29 cellular contexts compared by ENCODE assay signal in genomic region chr5:171426680-171427079, GRCh38. TPM values are rescaled to one million over a fixed set of nuclear protein-coding genes. Genes with fewer than 3 reads are reported as not detected.
"Had no signal": no experiment of that assay in that cellular context is flagged by ENCODE, and none has a peak within 500 bp of the region (broad histone marks: within the 10 kb centered on the region; RNA-seq: fewer than 3 reads in every experiment).

No MANE protein-coding gene starts in this region.

- H3K36me3 ChIP-seq: ascending aorta had no signal

- ATAC-seq: activated CD8-positive, alpha-beta T cell treated with anti-CD3 and anti-CD28 coated beads for 36 hours; activated naive CD8-positive, alpha-beta T cell treated with anti-CD3 and anti-CD28 coated beads, Interleukin-2, amount 50 U/mL, for 24 hours; activated T-cell treated with anti-CD3 and anti-CD28 coated beads, Interleukin-2, amount 50 U/mL, for 4 hours; activated T-cell treated with anti-CD3 and anti-CD28 coated beads, Interleukin-2, amount 50 U/mL, for 72 hours; activated T-helper 17 cell treated with anti-CD3 and anti-CD28 coated beads, Interleukin-2, amount 50 U/mL, for 72 hours had no signal

- H3K27ac ChIP-seq: ascending aorta, cardiac muscle cell, VCaP had no signal

- H3K4me1 ChIP-seq: ascending aorta had no signal

- H3K27me3 ChIP-seq: ascending aorta, cardiac muscle cell had no signal

- DNase-seq: activated B cell treated with CpG ODN at 0.5 μM for 24 hours; activated CD4-positive, alpha-beta memory T cell treated with anti-CD3 and anti-CD28 coated beads for 36 hours; activated CD4-positive, alpha-beta T cell treated with anti-CD3 and anti-CD28 coated beads for 4 hours; activated CD4-positive, alpha-beta T cell treated with anti-CD3 and anti-CD28 coated beads, Interleukin-2, amount 10 ng/mL, durations not matched to agents 24 days and 14 days; activated CD4-positive, alpha-beta T cell treated with anti-CD3 and anti-CD28 coated beads, Interleukin-2, amount 50 U/mL, for 1 hour; activated CD4-positive, alpha-beta T cell treated with anti-CD3 and anti-CD28 coated beads, Interleukin-2, amount 50 U/mL, for 4 hours; activated CD4-positive, CD25-positive, alpha-beta regulatory T cell treated with anti-CD3 and anti-CD28 coated beads, Interleukin-2, amount 50 U/mL, for 72 hours; activated CD8-positive, alpha-beta memory T cell treated with anti-CD3 and anti-CD28 coated beads, Interleukin-2, amount 50 U/mL, for 4 hours; activated CD8-positive, alpha-beta T cell treated with anti-CD3 and anti-CD28 coated beads for 36 hours; activated gamma-delta T cell; activated naive CD4-positive, alpha-beta T cell treated with anti-CD3 and anti-CD28 coated beads, Interleukin-2, amount 10 ng/mL, durations not matched to agents 7 days and 5 days; activated naive CD4-positive, alpha-beta T cell treated with Interleukin-2 at 50 U/mL for 16 hours; activated naive CD8-positive, alpha-beta T cell treated with anti-CD3 and anti-CD28 coated beads, Interleukin-2, amount 50 U/mL, for 24 hours; activated T-cell treated with anti-CD3 and anti-CD28 coated beads for 4 hours; activated T-cell treated with anti-CD3 and anti-CD28 coated beads, Interleukin-2, amount 50 U/mL, for 4 hours; activated T-cell treated with anti-CD3 and anti-CD28 coated beads, Interleukin-2, amount 50 U/mL, for 72 hours; amygdala; anterior cingulate cortex; caudate nucleus; cerebellar nuclear complex; T-helper 1 cell; T-helper 2 cell; T-helper 9 cell had no signal

- H3K9me3 ChIP-seq: ascending aorta had no signal

- H3K4me3 ChIP-seq: ascending aorta, cardiac muscle cell had no signal

- FAIRE-seq: bronchial epithelial cell, TTC549 had no signal

RNA-seq across cellular contexts. Expression of gene FGF18, which starts 7.2 kb away (rescaled TPM):
- total RNA-seq: activated B cell treated with CpG ODN at 0.5 μM for 24 hours, bronchial epithelial cell had no signal
